ENCODE assay signal across 17 cellular contexts in the genomic region with DNA sequence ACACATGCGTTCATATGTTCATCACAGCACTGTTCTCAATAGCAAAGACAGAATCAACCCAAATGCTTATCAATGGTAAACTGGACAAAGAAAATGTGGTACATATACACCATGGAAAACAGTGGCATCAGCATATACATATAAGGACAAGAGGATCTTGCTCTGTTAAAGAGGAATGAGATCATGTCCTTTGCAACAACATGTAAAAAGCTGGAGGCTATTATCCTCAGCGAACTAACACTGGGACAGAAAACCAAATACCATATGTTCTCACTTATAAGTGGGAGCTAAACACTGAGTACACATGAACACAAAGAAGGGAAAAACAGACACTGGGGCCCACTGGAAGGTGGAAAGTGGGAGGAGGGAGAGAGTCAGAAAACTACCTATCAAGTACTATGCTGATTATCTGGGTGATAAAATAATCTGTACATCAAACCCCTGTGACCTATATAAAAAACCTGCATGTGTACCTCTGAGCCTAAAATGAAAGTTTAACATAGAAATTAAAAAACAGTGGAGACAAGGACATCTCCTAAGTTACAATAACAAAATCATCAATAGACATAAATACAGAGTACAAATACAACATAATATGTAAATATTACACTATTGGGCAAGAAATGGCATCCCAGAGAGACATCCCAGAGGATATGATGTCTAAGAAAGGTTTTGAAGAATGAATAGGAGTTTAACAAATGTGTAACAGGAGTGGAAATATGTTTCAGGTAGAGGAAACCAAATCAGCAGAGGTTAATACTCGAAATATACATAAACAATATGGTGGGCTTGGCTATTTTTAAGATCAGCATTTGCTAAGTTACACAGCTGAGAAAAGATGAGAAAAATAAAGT.
"Had no signal": no experiment of that assay in that cellular context is flagged by ENCODE, and none has a peak within 500 bp of the region (broad histone marks: within the 10 kb centered on the region; RNA-seq: fewer than 3 reads in every experiment).

No MANE protein-coding gene starts in this region.

- H3K4me1 ChIP-seq: colonic mucosa, pancreas had no signal

- ATAC-seq: activated naive CD4-positive, alpha-beta T cell treated with anti-CD3 and anti-CD28 coated beads, Interleukin-2, amount 50 U/mL, for 72 hours; activated T-helper 17 cell treated with anti-CD3 and anti-CD28 coated beads, Interleukin-2, amount 50 U/mL, for 72 hours; heart left ventricle; left cardiac atrium; pancreas; right cardiac atrium; stimulated activated naive CD8-positive, alpha-beta T cell treated with anti-CD3 and anti-CD28 coated beads, Interleukin-15, Interleukin-2, amounts not matched to agents 100 U/mL and 50 U/mL, for 24 hours had no signal

- DNase-seq: activated CD4-positive, alpha-beta T cell treated with anti-CD3 and anti-CD28 coated beads for 1 hour; activated CD4-positive, alpha-beta T cell treated with anti-CD3 and anti-CD28 coated beads, Interleukin-2, amount 50 U/mL, for 1 hour; activated CD8-positive, alpha-beta memory T cell treated with anti-CD3 and anti-CD28 coated beads, Interleukin-2, amount 50 U/mL, for 4 hours; activated T-cell treated with anti-CD3 and anti-CD28 coated beads, Interleukin-2, amount 50 U/mL, for 24 hours; colonic mucosa; esophagus squamous epithelium; heart left ventricle; left cardiac atrium; pancreas; right cardiac atrium; stimulated activated CD4-positive, alpha-beta T cell treated with anti-CD3 and anti-CD28 coated beads, Interleukin-12 subunit alpha, Interleukin-12 subunit beta, amount 100 ng/mL, for 4 hours; stimulated activated CD4-positive, alpha-beta T cell treated with anti-CD3 and anti-CD28 coated beads, Interleukin-4, amount 100 ng/mL, for 4 hours; stimulated activated naive CD8-positive, alpha-beta T cell treated with anti-CD3 and anti-CD28 coated beads, Interleukin-15, Interleukin-2, amounts not matched to agents 100 U/mL and 50 U/mL, for 24 hours; upper lobe of left lung had no signal

- H3K36me3 ChIP-seq: colonic mucosa, esophagus squamous epithelium, heart left ventricle, neutrophil, pancreas, upper lobe of left lung had no signal

- H3K9me3 ChIP-seq: colonic mucosa, esophagus squamous epithelium, heart left ventricle, neutrophil, pancreas, upper lobe of left lung had no signal

- H3K27me3 ChIP-seq: colonic mucosa, esophagus squamous epithelium, neutrophil, upper lobe of left lung had no signal

- H3K4me3 ChIP-seq: colonic mucosa, esophagus squamous epithelium, heart left ventricle, pancreas, upper lobe of left lung had no signal

- H3K27ac ChIP-seq: colonic mucosa, esophagus squamous epithelium, heart left ventricle, neutrophil, pancreas, upper lobe of left lung had no signal
